26 cellular contexts compared by ENCODE assay signal in the genomic region with DNA sequence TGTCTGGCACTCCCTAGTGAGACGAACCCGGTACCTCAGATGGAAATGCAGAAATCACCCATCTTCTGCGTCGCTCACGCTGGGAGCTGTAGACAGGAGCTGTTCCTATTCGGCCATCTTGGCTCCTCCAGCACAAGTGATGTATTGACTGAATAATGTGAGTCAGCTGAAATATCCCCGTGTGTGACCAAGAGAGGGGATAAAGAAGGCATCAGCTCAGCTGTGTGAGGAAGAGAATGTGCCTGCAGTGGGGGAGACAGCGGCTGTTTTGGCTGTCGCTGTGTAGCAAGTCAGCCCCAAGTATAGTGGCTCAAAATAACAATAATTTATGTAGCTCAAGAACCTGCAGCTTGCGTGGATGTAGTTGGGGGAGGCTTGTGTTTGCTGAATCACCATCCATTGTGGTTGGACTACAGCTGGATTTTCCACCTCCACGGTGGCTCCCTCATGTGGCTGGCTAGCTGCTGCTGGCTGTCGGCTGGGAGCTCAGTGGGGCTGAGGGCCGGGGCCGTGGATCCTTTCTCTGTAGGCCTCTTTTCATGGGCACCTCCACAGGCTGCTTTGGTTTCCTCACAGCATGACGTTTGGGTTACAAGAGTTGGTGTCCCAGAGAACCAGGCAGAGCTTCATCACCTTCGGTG.
A peak's percentile ranks its signal among the peaks of the same experiment; 100 is the strongest.
DNase-seq lines count a peak whose midpoint lies in the region; ATAC-seq, FAIRE-seq and TF ChIP-seq lines count a peak whose summit lies in the region.
"Had no signal": no experiment of that assay in that cellular context is flagged by ENCODE, and none has a peak within 500 bp of the region (broad histone marks: within the 10 kb centered on the region; RNA-seq: fewer than 3 reads in every experiment).

No MANE protein-coding gene starts in this region.

- H3K4me1 ChIP-seq in A549, result no peaks in the 10 kb centered on the region
- H3K4me1 ChIP-seq in H9 (ENCODE audit: insufficient read depth, low read length), result no peaks in the 10 kb centered on the region
- H3K4me1 ChIP-seq in foreskin keratinocyte, result no peaks in the 10 kb centered on the region
- H3K4me1 ChIP-seq: BE2C, uterus had no signal

- peak overlapping the region; percentile 86 for H3K18ac ChIP-seq in H9 (ENCODE audit: insufficient read length, low read depth, low read length)

- peak overlapping the region; percentile 29; the same call in 1 of the 3 replicates for H3K4me3 ChIP-seq in A549
- H3K4me3 ChIP-seq: uterus had no signal

- H2BK5ac ChIP-seq in H9 (ENCODE audit: insufficient read length, low read length), result no peak overlapping the region

- H3K4me3 Mint-ChIP-seq in H9, result peak overlapping the region; percentile 38 to 54
- H3K4me3 Mint-ChIP-seq: activated CD4-positive, alpha-beta memory T cell treated with anti-CD3 and anti-CD28 coated beads for 36 hours; activated T-helper 17 cell treated with anti-CD3 and anti-CD28 coated beads, Interleukin-2, amount 50 U/mL, for 72 hours; dendritic cell treated with granulocyte-macrophage colony-stimulating factor and Interleukin-4, amounts not matched to agents 40 ng/mL and 50 ng/mL, for 4 days; naive thymus-derived CD4-positive, alpha-beta T cell; stimulated activated memory B cell treated with anti-CD40 and anti-IgM and Interleukin-4, amounts not matched to agents 10 μg/mL and 1 μg/mL and 100 μg/mL, for 72 hours had no signal

- peak overlapping the region; percentile 24 for H3T11ph ChIP-seq in H9 (ENCODE audit: low read length)

- peaks cover 3% of the 10 kb centered on the region for H3K27me3 Mint-ChIP-seq in H9 (ENCODE audit: low read depth)
- H3K27me3 Mint-ChIP-seq: activated CD4-positive, alpha-beta memory T cell treated with anti-CD3 and anti-CD28 coated beads for 36 hours; dendritic cell treated with granulocyte-macrophage colony-stimulating factor and Interleukin-4, amounts not matched to agents 40 ng/mL and 50 ng/mL, for 4 days; stimulated activated memory B cell treated with anti-CD40 and anti-IgM and Interleukin-4, amounts not matched to agents 10 μg/mL and 1 μg/mL and 100 μg/mL, for 72 hours had no signal

- peak overlapping the region; percentile 12 for H2BK120ac ChIP-seq in H9 (ENCODE audit: low read depth, low read length, poor library complexity, severe bottlenecking)

- in situ Hi-C loops in ACHN (cut with HindIII; ENCODE audit: low pct_ligation_motif_present, low pct_unique_long_range_greater_than_20kb, low sequenced_read_pairs), result no loop called here

- no peak overlapping the region for H4K8ac ChIP-seq in H9 (replicated peaks; ENCODE audit: insufficient read length, low read depth, low read length)

- POLR2A ChIA-PET in A549 (lab: Yijun Ruan, JAX), result no interaction called here

- H4K91ac ChIP-seq in H9 (ENCODE audit: insufficient read length, low read depth, low read length), result no peak overlapping the region

- CTCF ChIA-PET in A549 (lab: Yijun Ruan, JAX), result no interaction called here

- H3K27me3 ChIP-seq in H9 (ENCODE audit: insufficient read depth, low read length), result no peaks in the 10 kb centered on the region
- no peaks in the 10 kb centered on the region for H3K27me3 ChIP-seq in foreskin keratinocyte
- H3K27me3 ChIP-seq: uterus had no signal

- WGBS in A549 (ENCODE audit: missing lambda C conversion rate), result 50% methylated on average over 14 of the region's 16 CpGs
- WGBS in H9 (ENCODE audit: extremely low coverage, insufficient read length, low lambda C conversion rate), result no CpG with 5 or more reads among the region's 16 CpGs

- no peak overlapping the region for H3K4ac ChIP-seq in H9 (ENCODE audit: low read depth, low read length)

- peak overlapping the region; percentile 29 for H2BK20ac ChIP-seq in H9 (ENCODE audit: low read depth, low read length, poor library complexity, severe bottlenecking)

- peak overlapping the region; percentile 85; the same call in 1 of the 2 replicates for H3K14ac ChIP-seq in H9 (ENCODE audit: insufficient read depth, low read length)

- H2AK5ac ChIP-seq in H9 (ENCODE audit: insufficient read length, low read length), result no peak overlapping the region

- no peak for TF ChIP-seq EP300 in A549 (IDR thresholded peaks at IDR 0.05)

- H3K9ac ChIP-seq in H9 (ENCODE audit: extremely low read depth, insufficient read length, low read length), result no peak overlapping the region

- no peak overlapping the region for H3K56ac ChIP-seq in H9 (ENCODE audit: insufficient read length, low read depth, low read length)

- H3K79me2 ChIP-seq in H9 (ENCODE audit: insufficient read depth, low read length), result no peaks in the 10 kb centered on the region

- H2AFZ ChIP-seq in H9 (ENCODE audit: low read length), result peak overlapping the region; percentile 92

- H4K20me1 ChIP-seq in H9 (ENCODE audit: control insufficient read depth, insufficient read depth, insufficient read length), result no peaks in the 10 kb centered on the region

- H3K27ac ChIP-seq in A549 (no peak overlapping the region), H9 (ENCODE audit: insufficient read length, low read depth, low read length) (no peak overlapping the region), foreskin keratinocyte (no peak overlapping the region)
- H3K27ac ChIP-seq: uterus had no signal

- FAIRE-seq in A549 (lab: Jason Lieb, UNC), result no peak
- FAIRE-seq: GM12892 had no signal

- H3K23me2 ChIP-seq in H9 (ENCODE audit: insufficient read length, low read depth, low read length, poor library complexity, severe bottlenecking), result no peaks in the 10 kb centered on the region

- H2BK15ac ChIP-seq in H9 (ENCODE audit: low read depth, low read length), result no peak overlapping the region

- peak in 1 of 2 experiments; percentile 61; a peak in 4 of 6 replicates for ATAC-seq in A549
- no peak for ATAC-seq in foreskin keratinocyte
- ATAC-seq in esophagus mucosa, result no peak
- no peak for ATAC-seq in HG03196 (IDR thresholded peaks at IDR 0.05; ENCODE audit: unreplicated experiment)
- ATAC-seq: activated naive CD4-positive, alpha-beta T cell treated with anti-CD3 and anti-CD28 coated beads, Interleukin-2, amount 50 U/mL, for 72 hours; activated T-helper 17 cell treated with anti-CD3 and anti-CD28 coated beads, Interleukin-2, amount 50 U/mL, for 72 hours; naive thymus-derived CD4-positive, alpha-beta T cell; stimulated activated memory B cell treated with anti-CD40 and anti-IgM and Interleukin-4, amounts not matched to agents 10 μg/mL and 1 μg/mL and 100 μg/mL, for 72 hours had no signal

- TF ChIP-seq CTCF in A549 (IDR thresholded peaks at IDR 0.05), result no peak
- peak; percentile 40; the same call in 2 of the 3 replicates for TF ChIP-seq CTCF in H9 (conservative IDR thresholded peaks at IDR 0.05)
- no peak for TF ChIP-seq CTCF in foreskin keratinocyte (conservative IDR thresholded peaks at IDR 0.05)

- no peaks in the 10 kb centered on the region; a peak in 1 of 5 replicates for H3K9me3 Mint-ChIP-seq in H9
- H3K9me3 Mint-ChIP-seq: activated CD4-positive, alpha-beta memory T cell treated with anti-CD3 and anti-CD28 coated beads for 36 hours; dendritic cell treated with granulocyte-macrophage colony-stimulating factor and Interleukin-4, amounts not matched to agents 40 ng/mL and 50 ng/mL, for 4 days had no signal

- TF ChIP-seq RAD21 in A549 (conservative IDR thresholded peaks at IDR 0.05 in 1 of 2, IDR thresholded peaks at IDR 0.05 in 1 of 2), result no peak

- no peak for TF ChIP-seq POLR2A in A549 (IDR thresholded peaks at IDR 0.05; ENCODE audit: low read length)

- H4K5ac ChIP-seq in H9 (ENCODE audit: insufficient read length, low read depth, low read length), result peak overlapping the region; percentile 45

- H2BK12ac ChIP-seq in H9 (ENCODE audit: insufficient read length, low read depth, low read length), result no peak overlapping the region

- DNase-seq in A549 (ENCODE audit: low read depth in 1 of 2, low spot score in 1 of 2), result peak in 1 of 2 experiments; percentile 11
- peak; percentile 52 for DNase-seq in H9
- DNase-seq in SW480 (ENCODE audit: low spot score), result peak; percentile 35
- DNase-seq in iPS-NIHi7 (ENCODE audit: extremely low spot score), result peak; percentile 35
- DNase-seq in foreskin keratinocyte, result no peak
- no peak for DNase-seq in ACHN
- DNase-seq: activated CD4-positive, alpha-beta memory T cell treated with anti-CD3 and anti-CD28 coated beads for 36 hours; activated CD4-positive, CD25-positive, alpha-beta regulatory T cell; activated CD8-positive, alpha-beta memory T cell treated with anti-CD3 and anti-CD28 coated beads, Interleukin-2, amount 50 U/mL, for 48 hours; aorta; BE2C; DND-41; KBM-7; MM.1S; naive thymus-derived CD4-positive, alpha-beta T cell; NCI-H1694 treated with DMSO at 0.1 percent for 48 hours; NCI-H524 treated with DMSO at 0.1 percent for 48 hours; T1000; uterus had no signal

- peak overlapping the region in 2 of 3 experiments; percentile 59 to 73; a peak in 3 of 7 replicates for H3K27ac Mint-ChIP-seq in H9
- H3K27ac Mint-ChIP-seq: activated CD4-positive, alpha-beta memory T cell treated with anti-CD3 and anti-CD28 coated beads for 36 hours; activated naive CD4-positive, alpha-beta T cell treated with anti-CD3 and anti-CD28 coated beads, Interleukin-2, amount 50 U/mL, for 72 hours; activated T-helper 17 cell treated with anti-CD3 and anti-CD28 coated beads, Interleukin-2, amount 50 U/mL, for 72 hours; dendritic cell treated with granulocyte-macrophage colony-stimulating factor and Interleukin-4, amounts not matched to agents 40 ng/mL and 50 ng/mL, for 4 days; naive thymus-derived CD4-positive, alpha-beta T cell; stimulated activated memory B cell treated with anti-CD40 and anti-IgM and Interleukin-4, amounts not matched to agents 10 μg/mL and 1 μg/mL and 100 μg/mL, for 72 hours had no signal

- H3K23ac ChIP-seq in H9 (ENCODE audit: insufficient read length, low read depth, low read length), result no peak overlapping the region

- H3K9me3 ChIP-seq in A549 (no peaks in the 10 kb centered on the region), H9 (ENCODE audit: control insufficient read depth, low read depth, low read length) (no peaks in the 10 kb centered on the region)
- H3K9me3 ChIP-seq: BE2C, uterus had no signal

- no peaks in the 10 kb centered on the region for H3K79me1 ChIP-seq in H9 (ENCODE audit: insufficient read depth, low read depth, low read length, poor library complexity, severe bottlenecking)

- H3K4me2 ChIP-seq in A549, result 0 out of 3 replicates have a peak overlapping the region, but pooled peaks have one; percentile 47
- H3K4me2 ChIP-seq in H9 (ENCODE audit: insufficient read depth, insufficient read length, low read length), result no peak overlapping the region

- peaks cover 5 to 7% of the 10 kb centered on the region in 2 experiments for H3K4me1 Mint-ChIP-seq in H9
- H3K4me1 Mint-ChIP-seq: activated T-helper 17 cell treated with anti-CD3 and anti-CD28 coated beads, Interleukin-2, amount 50 U/mL, for 72 hours; stimulated activated memory B cell treated with anti-CD40 and anti-IgM and Interleukin-4, amounts not matched to agents 10 μg/mL and 1 μg/mL and 100 μg/mL, for 72 hours had no signal

- no peaks in the 10 kb centered on the region; a peak in 1 of 7 replicates for H3K36me3 Mint-ChIP-seq in H9 (ENCODE audit: insufficient read depth in 1 of 3, low read depth in 3 of 3)
- H3K36me3 Mint-ChIP-seq: activated CD4-positive, alpha-beta memory T cell treated with anti-CD3 and anti-CD28 coated beads for 36 hours; activated naive CD4-positive, alpha-beta T cell treated with anti-CD3 and anti-CD28 coated beads, Interleukin-2, amount 50 U/mL, for 72 hours; naive thymus-derived CD4-positive, alpha-beta T cell; stimulated activated memory B cell treated with anti-CD40 and anti-IgM and Interleukin-4, amounts not matched to agents 10 μg/mL and 1 μg/mL and 100 μg/mL, for 72 hours had no signal

Comparison
In these comparisons a context has a peak if more than half of its experiments do, and no peak if none do; other contexts are left out.
1. DNase-seq: peak in H9 (single experiment), SW480 (single experiment) and iPS-NIHi7 (single experiment); none in foreskin keratinocyte (0 of 2) and ACHN (single experiment).